In the genomic region with DNA sequence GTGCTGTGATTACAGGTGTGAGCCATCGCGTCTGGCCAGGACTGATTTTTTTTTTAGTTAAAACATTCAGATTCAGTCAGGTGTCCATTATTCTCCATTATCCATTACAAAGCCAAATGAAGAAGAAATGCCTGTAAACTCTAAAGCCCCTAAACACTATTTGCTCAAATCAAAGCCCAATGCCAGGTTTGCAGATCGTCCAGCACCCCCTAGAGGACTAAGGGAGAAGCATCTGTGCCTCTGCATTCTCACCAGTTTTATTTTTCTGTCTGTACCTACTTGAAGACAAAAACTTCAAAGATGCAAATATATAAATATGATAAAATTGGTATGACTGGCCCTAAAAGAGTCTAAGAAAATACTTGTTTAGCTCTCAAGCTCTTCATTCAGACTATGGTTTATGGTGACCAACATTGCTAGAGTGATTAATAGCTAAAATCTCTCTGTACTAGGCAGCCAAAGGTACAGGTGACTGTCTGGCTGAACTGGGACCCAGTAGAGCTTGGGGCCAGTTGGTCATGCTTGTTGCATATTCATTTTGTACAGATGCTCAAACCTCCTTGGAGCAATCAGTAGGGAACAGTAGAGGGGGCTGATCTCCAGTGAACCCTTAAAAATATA, we compare ENCODE assay signal across 1 cellular context.
TF ChIP-seq lines count a peak whose summit lies in the region.

No MANE protein-coding gene starts in this region.

TF ChIP-seq in GM12878, 131 proteins besides CTCF, POLR2A, EP300 and RAD21 (continued from another document):
- TF ChIP-seq, protein P1, sequence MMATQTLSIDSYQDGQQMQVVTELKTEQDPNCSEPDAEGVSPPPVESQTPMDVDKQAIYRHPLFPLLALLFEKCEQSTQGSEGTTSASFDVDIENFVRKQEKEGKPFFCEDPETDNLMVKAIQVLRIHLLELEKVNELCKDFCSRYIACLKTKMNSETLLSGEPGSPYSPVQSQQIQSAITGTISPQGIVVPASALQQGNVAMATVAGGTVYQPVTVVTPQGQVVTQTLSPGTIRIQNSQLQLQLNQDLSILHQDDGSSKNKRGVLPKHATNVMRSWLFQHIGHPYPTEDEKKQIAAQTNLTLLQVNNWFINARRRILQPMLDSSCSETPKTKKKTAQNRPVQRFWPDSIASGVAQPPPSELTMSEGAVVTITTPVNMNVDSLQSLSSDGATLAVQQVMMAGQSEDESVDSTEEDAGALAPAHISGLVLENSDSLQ (IDR thresholded peaks at IDR 0.05): no peak
- TF ChIP-seq IKZF1 (conservative IDR thresholded peaks at IDR 0.05): no peak
